In genomic region chr7:111264111-111264868, GRCh38 we compare ENCODE assay signal across 21 cellular contexts.
DNase-seq lines count a peak whose midpoint lies in the region; TF ChIP-seq lines count a peak whose summit lies in the region.
"Had no signal": no experiment of that assay in that cellular context is flagged by ENCODE, and none has a peak within 500 bp of the region (broad histone marks: within the 10 kb centered on the region; RNA-seq: fewer than 3 reads in every experiment).

No MANE protein-coding gene starts in this region.

- no peak overlapping the region for H3K4me2 ChIP-seq in trophoblast cell (ENCODE audit: low read length)

- no peaks in the 10 kb centered on the region for H3K4me1 ChIP-seq in breast epithelium
- peaks cover 0 to 4% of the 10 kb centered on the region in 2 experiments for H3K4me1 ChIP-seq in trophoblast cell (ENCODE audit: control insufficient read depth in 1 of 2, insufficient read depth in 2 of 2, low read length in 2 of 2)

- TF ChIP-seq POLR2A in breast epithelium (IDR thresholded peaks at IDR 0.05), result no peak

- no peak overlapping the region for H3K4ac ChIP-seq in trophoblast cell (ENCODE audit: low read depth, low read length)

- H2BK5ac ChIP-seq in trophoblast cell (ENCODE audit: low read depth, low read length, poor library complexity), result no peak overlapping the region

- intact Hi-C loops in MCF 10A (cut with micrococcal nuclease) (no loop called here), breast epithelium (cut with DNase I; ENCODE audit: low total_unique reads) (no loop called here)

- H3K9me3 ChIP-seq in breast epithelium (no peaks in the 10 kb centered on the region), trophoblast cell (ENCODE audit: insufficient read depth, low read depth, low read length) (no peaks in the 10 kb centered on the region)

- H3K4me3 ChIP-seq in breast epithelium, result no peak overlapping the region
- H3K4me3 ChIP-seq in trophoblast cell (ENCODE audit: low read depth, low read length), result no peak overlapping the region

- peak overlapping the region; percentile 21 for H3K27ac Mint-ChIP-seq in MCF 10A (ENCODE audit: low read depth, unreplicated experiment)
- H3K27ac Mint-ChIP-seq: CD4-positive, CD25-positive, alpha-beta regulatory T cell; IgD-negative memory B cell had no signal

- WGBS in trophoblast cell (ENCODE audit: extremely low coverage, insufficient coverage, insufficient read length), result no CpG with 5 or more reads among the region's 4 CpGs

- H3K27me3 Mint-ChIP-seq in MCF 10A (ENCODE audit: insufficient read depth, unreplicated experiment), result no peaks in the 10 kb centered on the region
- H3K27me3 Mint-ChIP-seq: CD4-positive, CD25-positive, alpha-beta regulatory T cell; IgD-negative memory B cell had no signal

- H3K79me1 ChIP-seq in trophoblast cell (ENCODE audit: low read length), result no peaks in the 10 kb centered on the region

- H3K36me3 Mint-ChIP-seq in MCF 10A (ENCODE audit: insufficient read depth, unreplicated experiment), result no peaks in the 10 kb centered on the region
- H3K36me3 Mint-ChIP-seq: CD4-positive, CD25-positive, alpha-beta regulatory T cell had no signal

- peaks cover 13% of the 10 kb centered on the region for H3K4me1 Mint-ChIP-seq in MCF 10A (ENCODE audit: insufficient read depth, unreplicated experiment)

- DNase-seq in MCF 10A (ENCODE audit: unreplicated experiment), result no peak
- DNase-seq in breast epithelium (ENCODE audit: low spot score in 2 of 2), result no peak
- DNase-seq in fibroblast of peridontal ligament (ENCODE audit: extremely low read depth), result peak; percentile 40
- DNase-seq in trophoblast cell, result no peak
- DNase-seq in NCI-H1694 (lab: John Stamatoyannopoulos, UW), result no peak
- no peak for DNase-seq in NK-92 (lab: John Stamatoyannopoulos, UW; ENCODE audit: unreplicated experiment)
- DNase-seq in activated CD4-positive, CD25-positive, alpha-beta regulatory T cell (lab: John Stamatoyannopoulos, UW), result no peak
- DNase-seq: 8988T; CD4-positive, CD25-positive, alpha-beta regulatory T cell; COR-L47; DMS 273 treated with DMSO at 0.1 percent for 48 hours; DND-41; GOT3; Kasumi-1; NCI-H1092 treated with DMSO at 0.1 percent for 48 hours; NCI-H2081 treated with DMSO at 0.1 percent for 48 hours; PC-3; RPMI8226; SHP77 treated with DMSO at 0.1 percent for 48 hours had no signal

- no peak overlapping the region for H3K23ac ChIP-seq in trophoblast cell (ENCODE audit: low read length)

- no peak overlapping the region for H3K14ac ChIP-seq in trophoblast cell (ENCODE audit: low read length)

- no TSS peak for BruUV-seq in MCF 10A (replicated peaks; lab: Mats Ljungman, UMichigan)

- POLR2A ChIA-PET in MCF 10A (lab: Yijun Ruan, JAX), result no interaction called here

- H3K9me3 Mint-ChIP-seq in MCF 10A (ENCODE audit: unreplicated experiment), result no peaks in the 10 kb centered on the region
- H3K9me3 Mint-ChIP-seq: IgD-negative memory B cell had no signal

- H4K8ac ChIP-seq in trophoblast cell (ENCODE audit: low read depth, low read length), result no peak overlapping the region

- H3K27ac ChIP-seq in breast epithelium, result no peak overlapping the region
- no peak overlapping the region for H3K27ac ChIP-seq in trophoblast cell (ENCODE audit: low read depth, low read length)
- peak overlapping the region; percentile 50 for H3K27ac ChIP-seq in temporal lobe (ENCODE audit: low read depth, low read length)

- no peak overlapping the region for H2AFZ ChIP-seq in trophoblast cell (ENCODE audit: insufficient read depth, low read length, poor library complexity)

- H3K36me3 ChIP-seq in breast epithelium, result no peaks in the 10 kb centered on the region
- H3K36me3 ChIP-seq in trophoblast cell (ENCODE audit: control insufficient read depth in 1 of 2, insufficient read depth in 2 of 2, low read length in 2 of 2), result no peaks in the 10 kb centered on the region

- no peak overlapping the region for H4K91ac ChIP-seq in trophoblast cell (ENCODE audit: low read depth, low read length)

- H3K27me3 ChIP-seq in breast epithelium, result no peaks in the 10 kb centered on the region
- no peaks in the 10 kb centered on the region for H3K27me3 ChIP-seq in trophoblast cell (ENCODE audit: insufficient read depth, low read length)

- CTCF ChIA-PET in MCF 10A (lab: Yijun Ruan, JAX), result no interaction called here

- H3K4me3 Mint-ChIP-seq in MCF 10A (ENCODE audit: unreplicated experiment), result no peak overlapping the region
- H3K4me3 Mint-ChIP-seq: CD4-positive, CD25-positive, alpha-beta regulatory T cell; IgD-negative memory B cell had no signal

- H2BK12ac ChIP-seq in trophoblast cell (ENCODE audit: low read length), result no peak overlapping the region

- no peak overlapping the region for H2AK5ac ChIP-seq in trophoblast cell (ENCODE audit: low read length)

- H4K12ac ChIP-seq in trophoblast cell (ENCODE audit: low read depth, low read length), result no peak overlapping the region

- H3K79me2 ChIP-seq in trophoblast cell (ENCODE audit: control insufficient read depth, insufficient read depth, low read length, poor library complexity), result no peaks in the 10 kb centered on the region

- H2BK120ac ChIP-seq in trophoblast cell (ENCODE audit: insufficient read depth, low read length, poor library complexity), result peak overlapping the region; percentile 43

- no peak overlapping the region for H3K18ac ChIP-seq in trophoblast cell (ENCODE audit: low read length)

- TF ChIP-seq CTCF in MCF 10A (IDR thresholded peaks at IDR 0.05; ENCODE audit: unreplicated experiment) (no peak), breast epithelium (IDR thresholded peaks at IDR 0.05) (no peak)

- H3K9ac ChIP-seq in trophoblast cell (ENCODE audit: low read length), result no peak overlapping the region
